In the genomic region with DNA sequence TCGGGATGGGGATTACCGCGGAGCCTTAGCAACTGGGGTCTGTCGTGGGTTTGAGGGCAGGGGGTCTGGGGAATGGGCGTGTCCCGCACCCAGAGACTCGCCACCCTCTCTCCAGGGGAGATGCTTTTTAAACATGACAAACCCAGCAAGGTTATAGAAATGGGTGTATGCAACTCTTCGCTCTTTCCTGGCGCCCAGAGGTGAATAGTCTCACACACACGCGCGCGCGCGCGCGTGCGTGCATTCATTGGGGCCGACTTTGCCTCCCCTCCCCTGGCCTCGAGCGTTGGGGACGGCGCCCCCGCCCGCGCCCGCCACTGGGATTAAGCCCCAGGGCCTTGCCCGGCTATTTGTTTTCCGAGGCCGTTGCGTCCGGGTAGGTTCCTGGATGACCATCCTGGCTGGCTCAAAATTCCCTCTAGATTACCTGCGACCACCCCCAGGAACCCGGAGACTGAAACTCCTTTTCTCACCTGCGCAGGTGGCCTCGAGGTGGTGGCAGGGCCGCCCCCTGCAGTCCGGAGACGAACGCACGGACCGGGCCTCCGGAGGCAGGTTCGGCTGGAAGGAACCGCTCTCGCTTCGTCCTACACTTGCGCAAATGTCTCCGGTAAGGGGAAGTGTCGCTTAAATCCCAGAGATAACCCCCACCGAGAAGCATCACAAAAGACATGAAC, we compare ENCODE assay signal across 8 cellular contexts. TPM values are rescaled to one million over a fixed set of nuclear protein-coding genes. Genes with fewer than 3 reads are reported as not detected.
A peak's percentile ranks its signal among the peaks of the same experiment; 100 is the strongest.
DNase-seq lines count a peak whose midpoint lies in the region; ATAC-seq and TF ChIP-seq lines count a peak whose summit lies in the region.

No MANE protein-coding gene starts in this region.

- H3K4me3 Mint-ChIP-seq in brain: peak overlapping the region; percentile 86 to 90 (median 88)
- peak overlapping the region; percentile 82 for H3K4me3 Mint-ChIP-seq in stimulated activated naive CD8-positive, alpha-beta T cell treated with anti-CD3 and anti-CD28 coated beads, Interleukin-15, Interleukin-2, amounts not matched to agents 100 ng/mL and 50 ng/mL, for 24 hours

- no peaks in the 10 kb centered on the region for H3K36me3 ChIP-seq in kidney epithelial cell (ENCODE audit: control insufficient read depth, insufficient read depth, low read length)

- no peak overlapping the region for H3K27ac Mint-ChIP-seq in brain
- H3K27ac Mint-ChIP-seq in stimulated activated naive CD8-positive, alpha-beta T cell treated with anti-CD3 and anti-CD28 coated beads, Interleukin-15, Interleukin-2, amounts not matched to agents 100 ng/mL and 50 ng/mL, for 24 hours: no peak overlapping the region

- ATAC-seq in HG03354 (IDR thresholded peaks at IDR 0.05; ENCODE audit: poor library complexity, severe bottlenecking, unreplicated experiment) (peak; percentile 17), GM21367 (IDR thresholded peaks at IDR 0.05; ENCODE audit: unreplicated experiment) (no peak)

- peaks cover 6% of the 10 kb centered on the region for H3K27me3 ChIP-seq in kidney epithelial cell (ENCODE audit: control insufficient read depth, insufficient read depth, low read length)

- no peak for TF ChIP-seq CTCF in brain (conservative IDR thresholded peaks at IDR 0.05)
- peak; percentile 41 for TF ChIP-seq CTCF in kidney epithelial cell (IDR thresholded peaks at IDR 0.05; ENCODE audit: insufficient read depth, low read length, poor library complexity, severe bottlenecking)

- peak; percentile 16 for DNase-seq in stimulated activated CD4-positive, alpha-beta T cell treated with anti-CD3 and anti-CD28 coated beads, Interleukin-12 subunit alpha, Interleukin-12 subunit beta, amount 100 ng/mL, for 4 hours
- DNase-seq in stimulated activated CD4-positive, alpha-beta T cell treated with anti-CD3 and anti-CD28 coated beads, Interleukin-1b, Interleukin-23, amount 100 ng/mL, for 48 hours: no peak
- DNase-seq in SW480 (ENCODE audit: low spot score): peak; percentile 34
- no peak for DNase-seq in kidney epithelial cell (ENCODE audit: low read depth)

- H3K36me3 Mint-ChIP-seq in brain: no peaks in the 10 kb centered on the region
- no peaks in the 10 kb centered on the region for H3K36me3 Mint-ChIP-seq in stimulated activated naive CD8-positive, alpha-beta T cell treated with anti-CD3 and anti-CD28 coated beads, Interleukin-15, Interleukin-2, amounts not matched to agents 100 ng/mL and 50 ng/mL, for 24 hours (ENCODE audit: low read depth)

- H3K4me3 ChIP-seq in kidney epithelial cell (ENCODE audit: low read depth, low read length): peak overlapping the region; percentile 47

- H3K9me3 Mint-ChIP-seq in brain: peaks cover 0 to 3% (median 0%) of the 10 kb centered on the region in 5 experiments
- H3K9me3 Mint-ChIP-seq in stimulated activated naive CD8-positive, alpha-beta T cell treated with anti-CD3 and anti-CD28 coated beads, Interleukin-15, Interleukin-2, amounts not matched to agents 100 ng/mL and 50 ng/mL, for 24 hours: peaks cover 2% of the 10 kb centered on the region

- peaks cover 77% of the 10 kb centered on the region for H3K27me3 Mint-ChIP-seq in brain
- H3K27me3 Mint-ChIP-seq in stimulated activated naive CD8-positive, alpha-beta T cell treated with anti-CD3 and anti-CD28 coated beads, Interleukin-15, Interleukin-2, amounts not matched to agents 100 ng/mL and 50 ng/mL, for 24 hours: no peaks in the 10 kb centered on the region

- peaks cover 18% of the 10 kb centered on the region for H3K4me1 Mint-ChIP-seq in brain
- H3K4me1 Mint-ChIP-seq in stimulated activated naive CD8-positive, alpha-beta T cell treated with anti-CD3 and anti-CD28 coated beads, Interleukin-15, Interleukin-2, amounts not matched to agents 100 ng/mL and 50 ng/mL, for 24 hours (ENCODE audit: low read depth): peaks cover 5% of the 10 kb centered on the region

RNA-seq across cellular contexts. Expression of a gene that starts 0.8 kb away (rescaled TPM):
- polyA plus RNA-seq in brain (ENCODE audit: insufficient read depth, low read depth, low replicate concordance): 0.68 TPM
- 13.2 and 14.2 TPM in 2 replicates for total RNA-seq in kidney epithelial cell

Comparison
In these comparisons a context has a peak if more than half of its experiments do, and no peak if none do; other contexts are left out.
1. DNase-seq: peak in stimulated activated CD4-positive, alpha-beta T cell treated with anti-CD3 and anti-CD28 coated beads, Interleukin-12 subunit alpha, Interleukin-12 subunit beta, amount 100 ng/mL, for 4 hours (single experiment) and SW480 (single experiment); none in stimulated activated CD4-positive, alpha-beta T cell treated with anti-CD3 and anti-CD28 coated beads, Interleukin-1b, Interleukin-23, amount 100 ng/mL, for 48 hours (single experiment) and kidney epithelial cell (single experiment).